1 cellular context compared by ENCODE assay signal in the genomic region with DNA sequence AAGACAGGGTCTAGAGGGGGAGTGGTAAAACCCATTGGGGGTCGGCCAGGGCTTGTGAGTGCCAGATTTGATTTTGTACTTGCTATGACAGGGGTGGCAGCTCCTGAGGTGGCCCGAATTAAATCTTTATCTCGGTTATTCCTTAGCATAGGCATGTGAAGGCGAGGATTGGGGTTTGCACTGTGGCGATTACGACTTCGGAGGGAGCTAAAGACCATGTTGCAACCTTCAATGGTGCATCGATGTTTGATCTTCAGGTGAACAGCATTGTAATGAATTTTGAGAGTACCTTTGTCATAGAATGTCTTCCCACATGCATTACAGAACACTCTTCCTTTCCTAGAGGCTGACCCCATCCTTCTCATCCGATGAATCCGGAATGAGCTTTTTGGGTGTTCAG.
TF ChIP-seq lines count a peak whose summit lies in the region.

No MANE protein-coding gene starts in this region.

TF ChIP-seq in GM23338, 12 proteins besides CTCF, POLR2A, EP300 and RAD21 (continued from another document):
- TF ChIP-seq, protein P1, sequence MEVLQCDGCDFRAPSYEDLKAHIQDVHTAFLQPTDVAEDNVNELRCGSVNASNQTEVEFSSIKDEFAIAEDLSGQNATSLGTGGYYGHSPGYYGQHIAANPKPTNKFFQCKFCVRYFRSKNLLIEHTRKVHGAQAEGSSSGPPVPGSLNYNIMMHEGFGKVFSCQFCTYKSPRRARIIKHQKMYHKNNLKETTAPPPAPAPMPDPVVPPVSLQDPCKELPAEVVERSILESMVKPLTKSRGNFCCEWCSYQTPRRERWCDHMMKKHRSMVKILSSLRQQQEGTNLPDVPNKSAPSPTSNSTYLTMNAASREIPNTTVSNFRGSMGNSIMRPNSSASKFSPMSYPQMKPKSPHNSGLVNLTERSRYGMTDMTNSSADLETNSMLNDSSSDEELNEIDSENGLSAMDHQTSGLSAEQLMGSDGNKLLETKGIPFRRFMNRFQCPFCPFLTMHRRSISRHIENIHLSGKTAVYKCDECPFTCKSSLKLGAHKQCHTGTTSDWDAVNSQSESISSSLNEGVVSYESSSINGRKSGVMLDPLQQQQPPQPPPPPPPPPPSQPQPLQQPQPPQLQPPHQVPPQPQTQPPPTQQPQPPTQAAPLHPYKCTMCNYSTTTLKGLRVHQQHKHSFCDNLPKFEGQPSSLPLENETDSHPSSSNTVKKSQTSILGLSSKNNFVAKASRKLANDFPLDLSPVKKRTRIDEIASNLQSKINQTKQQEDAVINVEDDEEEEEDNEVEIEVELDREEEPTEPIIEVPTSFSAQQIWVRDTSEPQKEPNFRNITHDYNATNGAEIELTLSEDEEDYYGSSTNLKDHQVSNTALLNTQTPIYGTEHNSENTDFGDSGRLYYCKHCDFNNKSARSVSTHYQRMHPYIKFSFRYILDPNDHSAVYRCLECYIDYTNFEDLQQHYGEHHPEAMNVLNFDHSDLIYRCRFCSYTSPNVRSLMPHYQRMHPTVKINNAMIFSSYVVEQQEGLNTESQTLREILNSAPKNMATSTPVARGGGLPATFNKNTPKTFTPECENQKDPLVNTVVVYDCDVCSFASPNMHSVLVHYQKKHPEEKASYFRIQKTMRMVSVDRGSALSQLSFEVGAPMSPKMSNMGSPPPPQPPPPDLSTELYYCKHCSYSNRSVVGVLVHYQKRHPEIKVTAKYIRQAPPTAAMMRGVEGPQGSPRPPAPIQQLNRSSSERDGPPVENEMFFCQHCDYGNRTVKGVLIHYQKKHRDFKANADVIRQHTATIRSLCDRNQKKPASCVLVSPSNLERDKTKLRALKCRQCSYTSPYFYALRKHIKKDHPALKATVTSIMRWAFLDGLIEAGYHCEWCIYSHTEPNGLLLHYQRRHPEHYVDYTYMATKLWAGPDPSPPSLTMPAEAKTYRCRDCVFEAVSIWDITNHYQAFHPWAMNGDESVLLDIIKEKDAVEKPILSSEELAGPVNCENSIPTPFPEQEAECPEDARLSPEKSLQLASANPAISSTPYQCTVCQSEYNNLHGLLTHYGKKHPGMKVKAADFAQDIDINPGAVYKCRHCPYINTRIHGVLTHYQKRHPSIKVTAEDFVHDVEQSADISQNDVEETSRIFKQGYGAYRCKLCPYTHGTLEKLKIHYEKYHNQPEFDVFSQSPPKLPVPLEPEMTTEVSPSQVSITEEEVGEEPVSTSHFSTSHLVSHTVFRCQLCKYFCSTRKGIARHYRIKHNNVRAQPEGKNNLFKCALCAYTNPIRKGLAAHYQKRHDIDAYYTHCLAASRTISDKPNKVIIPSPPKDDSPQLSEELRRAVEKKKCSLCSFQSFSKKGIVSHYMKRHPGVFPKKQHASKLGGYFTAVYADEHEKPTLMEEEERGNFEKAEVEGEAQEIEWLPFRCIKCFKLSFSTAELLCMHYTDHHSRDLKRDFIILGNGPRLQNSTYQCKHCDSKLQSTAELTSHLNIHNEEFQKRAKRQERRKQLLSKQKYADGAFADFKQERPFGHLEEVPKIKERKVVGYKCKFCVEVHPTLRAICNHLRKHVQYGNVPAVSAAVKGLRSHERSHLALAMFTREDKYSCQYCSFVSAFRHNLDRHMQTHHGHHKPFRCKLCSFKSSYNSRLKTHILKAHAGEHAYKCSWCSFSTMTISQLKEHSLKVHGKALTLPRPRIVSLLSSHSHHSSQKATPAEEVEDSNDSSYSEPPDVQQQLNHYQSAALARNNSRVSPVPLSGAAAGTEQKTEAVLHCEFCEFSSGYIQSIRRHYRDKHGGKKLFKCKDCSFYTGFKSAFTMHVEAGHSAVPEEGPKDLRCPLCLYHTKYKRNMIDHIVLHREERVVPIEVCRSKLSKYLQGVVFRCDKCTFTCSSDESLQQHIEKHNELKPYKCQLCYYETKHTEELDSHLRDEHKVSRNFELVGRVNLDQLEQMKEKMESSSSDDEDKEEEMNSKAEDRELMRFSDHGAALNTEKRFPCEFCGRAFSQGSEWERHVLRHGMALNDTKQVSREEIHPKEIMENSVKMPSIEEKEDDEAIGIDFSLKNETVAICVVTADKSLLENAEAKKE (CRISPR knock-in tag; IDR thresholded peaks at IDR 0.05) = no peak
- TF ChIP-seq ZNF114 (CRISPR knock-in tag; IDR thresholded peaks at IDR 0.05) (no peak), JUNB (IDR thresholded peaks at IDR 0.05; ENCODE audit: unreplicated experiment) (no peak), CREB1 (CRISPR knock-in tag; IDR thresholded peaks at IDR 0.05; ENCODE audit: low read depth) (no peak), STAT1 (IDR thresholded peaks at IDR 0.05; ENCODE audit: unreplicated experiment) (no peak), EZH2 (IDR thresholded peaks at IDR 0.05; ENCODE audit: low read depth, unreplicated experiment) (no peak)
- TF ChIP-seq, protein P2, sequence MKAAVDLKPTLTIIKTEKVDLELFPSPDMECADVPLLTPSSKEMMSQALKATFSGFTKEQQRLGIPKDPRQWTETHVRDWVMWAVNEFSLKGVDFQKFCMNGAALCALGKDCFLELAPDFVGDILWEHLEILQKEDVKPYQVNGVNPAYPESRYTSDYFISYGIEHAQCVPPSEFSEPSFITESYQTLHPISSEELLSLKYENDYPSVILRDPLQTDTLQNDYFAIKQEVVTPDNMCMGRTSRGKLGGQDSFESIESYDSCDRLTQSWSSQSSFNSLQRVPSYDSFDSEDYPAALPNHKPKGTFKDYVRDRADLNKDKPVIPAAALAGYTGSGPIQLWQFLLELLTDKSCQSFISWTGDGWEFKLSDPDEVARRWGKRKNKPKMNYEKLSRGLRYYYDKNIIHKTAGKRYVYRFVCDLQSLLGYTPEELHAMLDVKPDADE (IDR thresholded peaks at IDR 0.05) = no peak
- TF ChIP-seq, protein P3, sequence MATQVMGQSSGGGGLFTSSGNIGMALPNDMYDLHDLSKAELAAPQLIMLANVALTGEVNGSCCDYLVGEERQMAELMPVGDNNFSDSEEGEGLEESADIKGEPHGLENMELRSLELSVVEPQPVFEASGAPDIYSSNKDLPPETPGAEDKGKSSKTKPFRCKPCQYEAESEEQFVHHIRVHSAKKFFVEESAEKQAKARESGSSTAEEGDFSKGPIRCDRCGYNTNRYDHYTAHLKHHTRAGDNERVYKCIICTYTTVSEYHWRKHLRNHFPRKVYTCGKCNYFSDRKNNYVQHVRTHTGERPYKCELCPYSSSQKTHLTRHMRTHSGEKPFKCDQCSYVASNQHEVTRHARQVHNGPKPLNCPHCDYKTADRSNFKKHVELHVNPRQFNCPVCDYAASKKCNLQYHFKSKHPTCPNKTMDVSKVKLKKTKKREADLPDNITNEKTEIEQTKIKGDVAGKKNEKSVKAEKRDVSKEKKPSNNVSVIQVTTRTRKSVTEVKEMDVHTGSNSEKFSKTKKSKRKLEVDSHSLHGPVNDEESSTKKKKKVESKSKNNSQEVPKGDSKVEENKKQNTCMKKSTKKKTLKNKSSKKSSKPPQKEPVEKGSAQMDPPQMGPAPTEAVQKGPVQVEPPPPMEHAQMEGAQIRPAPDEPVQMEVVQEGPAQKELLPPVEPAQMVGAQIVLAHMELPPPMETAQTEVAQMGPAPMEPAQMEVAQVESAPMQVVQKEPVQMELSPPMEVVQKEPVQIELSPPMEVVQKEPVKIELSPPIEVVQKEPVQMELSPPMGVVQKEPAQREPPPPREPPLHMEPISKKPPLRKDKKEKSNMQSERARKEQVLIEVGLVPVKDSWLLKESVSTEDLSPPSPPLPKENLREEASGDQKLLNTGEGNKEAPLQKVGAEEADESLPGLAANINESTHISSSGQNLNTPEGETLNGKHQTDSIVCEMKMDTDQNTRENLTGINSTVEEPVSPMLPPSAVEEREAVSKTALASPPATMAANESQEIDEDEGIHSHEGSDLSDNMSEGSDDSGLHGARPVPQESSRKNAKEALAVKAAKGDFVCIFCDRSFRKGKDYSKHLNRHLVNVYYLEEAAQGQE (IDR thresholded peaks at IDR 0.05; ENCODE audit: unreplicated experiment) = no peak
TF ChIP-seq in GM23338: peak in this region for 0.
